Comparison of ENCODE assay signal across 21 cellular contexts in the genomic region with DNA sequence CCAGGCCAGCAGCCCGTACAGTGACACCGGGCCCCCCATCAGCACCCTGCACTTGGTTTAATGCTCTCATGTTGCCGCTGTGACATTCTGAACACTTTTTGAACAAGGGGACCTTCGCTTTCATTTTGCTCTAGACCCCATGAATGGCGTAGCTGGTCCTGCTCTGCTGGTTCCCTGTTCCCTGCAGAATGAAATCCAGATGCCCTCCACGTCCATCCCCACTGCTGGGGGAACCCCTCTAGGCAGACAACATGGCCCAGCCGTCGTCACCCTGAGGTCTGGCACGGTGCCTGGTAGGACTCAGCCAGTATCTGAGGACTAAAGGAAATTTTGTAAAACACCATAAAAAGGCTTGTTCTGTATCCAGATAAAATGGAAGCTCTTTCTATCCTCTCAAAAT.
DNase-seq lines count a peak whose midpoint lies in the region; TF ChIP-seq lines count a peak whose summit lies in the region.
"Had no signal": no experiment of that assay in that cellular context is flagged by ENCODE, and none has a peak within 500 bp of the region (broad histone marks: within the 10 kb centered on the region; RNA-seq: fewer than 3 reads in every experiment).

No MANE protein-coding gene starts in this region.

- DNase-seq in cardiac septum (ENCODE audit: low spot score) (peak; percentile 73), right atrium auricular region (ENCODE audit: low spot score) (no peak), adrenal gland (peak in 4 of 7 donors; percentile 27 to 39 (median 34)), mesenchymal stem cell (no peak), smooth muscle cell (lab: John Stamatoyannopoulos, UW; ENCODE audit: unreplicated experiment) (no peak), neural progenitor cell (ENCODE audit: low spot score) (no peak)
- no peak for DNase-seq in stimulated activated CD4-positive, alpha-beta T cell treated with anti-CD3 and anti-CD28 coated beads, Interleukin-4, amount 100 ng/mL, for 4 hours
- DNase-seq in activated T-helper 2 cell treated with anti-CD3 and anti-CD28 coated beads, Interferon-gamma antibody, Interleukin-2, Interleukin-4, amounts not matched to agents 10 μg/mL and 5 μg/mL and 100 μg/mL, durations not matched to agents 14 hours and 24 hours and 36 hours (ENCODE audit: low spot score): no peak
- DNase-seq: Calu3; CD8-positive, alpha-beta T cell; DMS53; H7; HFFc6; IMR-90; NCI-H1417 treated with DMSO at 0.1 percent for 48 hours; NCI-H187 treated with DMSO at 0.1 percent for 48 hours; NCI-H2227 treated with DMSO at 0.1 percent for 48 hours; NCI-H510A treated with DMSO at 0.1 percent for 48 hours; PC-3 had no signal

- H3K9ac ChIP-seq in mesenchymal stem cell (ENCODE audit: low read length): no peak overlapping the region
- H3K9ac ChIP-seq in smooth muscle cell (ENCODE audit: low read depth): no peak overlapping the region
- H3K9ac ChIP-seq in neural progenitor cell: no peak overlapping the region
- H3K9ac ChIP-seq: BLaER1 had no signal

- no peak overlapping the region for H3K4ac ChIP-seq in mesenchymal stem cell (ENCODE audit: low read depth in 1 of 2, low read length in 2 of 2)

- no peaks in the 10 kb centered on the region for H3K36me3 Mint-ChIP-seq in neural progenitor cell
- no peaks in the 10 kb centered on the region for H3K36me3 Mint-ChIP-seq in activated T-helper 2 cell treated with anti-CD3 and anti-CD28 coated beads, Interferon-gamma antibody, Interleukin-2, Interleukin-4, amounts not matched to agents 10 μg/mL and 5 μg/mL and 100 μg/mL, durations not matched to agents 14 hours and 24 hours and 36 hours (ENCODE audit: low read depth)
- H3K36me3 Mint-ChIP-seq: CD8-positive, alpha-beta T cell had no signal

- H2BK12ac ChIP-seq in mesenchymal stem cell (ENCODE audit: low read length in 2 of 2): no peak overlapping the region

- H3K14ac ChIP-seq in mesenchymal stem cell (ENCODE audit: low read length in 2 of 2): no peak overlapping the region

- no peak overlapping the region for H3K4me3 Mint-ChIP-seq in neural progenitor cell
- no peak overlapping the region for H3K4me3 Mint-ChIP-seq in activated T-helper 2 cell treated with anti-CD3 and anti-CD28 coated beads, Interferon-gamma antibody, Interleukin-2, Interleukin-4, amounts not matched to agents 10 μg/mL and 5 μg/mL and 100 μg/mL, durations not matched to agents 14 hours and 24 hours and 36 hours (ENCODE audit: low read depth)
- H3K4me3 Mint-ChIP-seq: CD8-positive, alpha-beta T cell; HFFc6 had no signal

- H3K4me1 ChIP-seq in right atrium auricular region: no peaks in the 10 kb centered on the region
- H3K4me1 ChIP-seq in adrenal gland (replicated peaks in 1 of 2): peaks cover 0 to 5% of the 10 kb centered on the region in 2 donors
- peaks cover under 1% of the 10 kb centered on the region for H3K4me1 ChIP-seq in mesenchymal stem cell (ENCODE audit: control insufficient read depth, insufficient read depth, low read depth, low read length)
- H3K4me1 ChIP-seq in smooth muscle cell (ENCODE audit: low read depth): peaks cover 3% of the 10 kb centered on the region
- H3K4me1 ChIP-seq in neural progenitor cell: no peaks in the 10 kb centered on the region
- H3K4me1 ChIP-seq: BLaER1 had no signal

- no peaks in the 10 kb centered on the region for H3K79me1 ChIP-seq in mesenchymal stem cell (replicated peaks; ENCODE audit: low read length, poor library complexity, severe bottlenecking)

- H4K8ac ChIP-seq in mesenchymal stem cell (ENCODE audit: low read length): no peak overlapping the region

- TF ChIP-seq POLR2A in adrenal gland (IDR thresholded peaks at IDR 0.05): no peak

- peaks cover 6% of the 10 kb centered on the region for H3F3A ChIP-seq in smooth muscle cell (ENCODE audit: low read depth)
- no peaks in the 10 kb centered on the region for H3F3A ChIP-seq in neural progenitor cell (ENCODE audit: low read depth)

- H3K79me2 ChIP-seq in smooth muscle cell (ENCODE audit: low read depth) (no peaks in the 10 kb centered on the region), neural progenitor cell (ENCODE audit: low read depth) (no peaks in the 10 kb centered on the region)

- no peak overlapping the region for H2AFZ ChIP-seq in mesenchymal stem cell (ENCODE audit: low read depth, low read length)
- peak overlapping the region; percentile 57 for H2AFZ ChIP-seq in smooth muscle cell (ENCODE audit: low read depth)
- no peak overlapping the region for H2AFZ ChIP-seq in neural progenitor cell (replicated peaks)

- H3K27ac Mint-ChIP-seq in neural progenitor cell: no peak overlapping the region
- no peak overlapping the region for H3K27ac Mint-ChIP-seq in activated T-helper 2 cell treated with anti-CD3 and anti-CD28 coated beads, Interferon-gamma antibody, Interleukin-2, Interleukin-4, amounts not matched to agents 10 μg/mL and 5 μg/mL and 100 μg/mL, durations not matched to agents 14 hours and 24 hours and 36 hours
- H3K27ac Mint-ChIP-seq: CD8-positive, alpha-beta T cell; HFFc6 had no signal

- no peak overlapping the region for H2AK5ac ChIP-seq in mesenchymal stem cell (ENCODE audit: low read length, severe bottlenecking)

- TF ChIP-seq CTCF in right atrium auricular region (IDR thresholded peaks at IDR 0.05) (no peak), adrenal gland (IDR thresholded peaks at IDR 0.05) (no peak), smooth muscle cell (IDR thresholded peaks at IDR 0.05; ENCODE audit: borderline replicate concordance, insufficient read depth, poor library complexity, severe bottlenecking) (no peak), neural progenitor cell (IDR thresholded peaks at IDR 0.05) (no peak)

- intact Hi-C loops in cardiac septum (cut with DNase I): no loop called here
- intact Hi-C loops in adrenal gland (cut with DNase I): no loop called here
- intact Hi-C loops in activated T-helper 2 cell treated with anti-CD3 and anti-CD28 coated beads, Interferon-gamma antibody, Interleukin-2, Interleukin-4, amounts not matched to agents 10 μg/mL and 5 μg/mL and 100 μg/mL, durations not matched to agents 14 hours and 24 hours and 36 hours (cut with micrococcal nuclease): no loop called here

- H4K20me1 ChIP-seq in smooth muscle cell (ENCODE audit: low read depth): no peaks in the 10 kb centered on the region
- no peaks in the 10 kb centered on the region for H4K20me1 ChIP-seq in neural progenitor cell (ENCODE audit: low read depth)
- H4K20me1 ChIP-seq: BLaER1 had no signal

- peaks cover 13% of the 10 kb centered on the region for H3K4me1 Mint-ChIP-seq in neural progenitor cell
- no peaks in the 10 kb centered on the region for H3K4me1 Mint-ChIP-seq in activated T-helper 2 cell treated with anti-CD3 and anti-CD28 coated beads, Interferon-gamma antibody, Interleukin-2, Interleukin-4, amounts not matched to agents 10 μg/mL and 5 μg/mL and 100 μg/mL, durations not matched to agents 14 hours and 24 hours and 36 hours (ENCODE audit: low read depth)

- H3K27ac ChIP-seq in right atrium auricular region (no peak overlapping the region), adrenal gland (no peak overlapping the region), mesenchymal stem cell (ENCODE audit: low read length, poor library complexity, severe bottlenecking) (no peak overlapping the region), smooth muscle cell (ENCODE audit: low read depth) (no peak overlapping the region), neural progenitor cell (no peak overlapping the region)
- H3K27ac ChIP-seq: BLaER1, HL-60 had no signal

- H3K9me3 ChIP-seq in right atrium auricular region (no peaks in the 10 kb centered on the region), adrenal gland (replicated peaks in 1 of 3) (no peaks in the 10 kb centered on the region), mesenchymal stem cell (ENCODE audit: control insufficient read depth, low read length) (no peaks in the 10 kb centered on the region), smooth muscle cell (replicated peaks; ENCODE audit: low read depth) (no peaks in the 10 kb centered on the region), neural progenitor cell (ENCODE audit: low read depth) (no peaks in the 10 kb centered on the region)
- H3K9me3 ChIP-seq: BLaER1 had no signal

- peaks cover 2% of the 10 kb centered on the region for H3K9me3 Mint-ChIP-seq in neural progenitor cell
- H3K9me3 Mint-ChIP-seq in activated T-helper 2 cell treated with anti-CD3 and anti-CD28 coated beads, Interferon-gamma antibody, Interleukin-2, Interleukin-4, amounts not matched to agents 10 μg/mL and 5 μg/mL and 100 μg/mL, durations not matched to agents 14 hours and 24 hours and 36 hours: no peaks in the 10 kb centered on the region
- H3K9me3 Mint-ChIP-seq: CD8-positive, alpha-beta T cell; HFFc6 had no signal

- peak overlapping the region; percentile 22 for H4K91ac ChIP-seq in mesenchymal stem cell (ENCODE audit: low read length)

- no peak overlapping the region for H2BK120ac ChIP-seq in mesenchymal stem cell (ENCODE audit: low read depth, low read length)

- H3K23ac ChIP-seq in mesenchymal stem cell (ENCODE audit: low read length in 2 of 2): no peak overlapping the region

- no peak overlapping the region for H3K18ac ChIP-seq in mesenchymal stem cell (ENCODE audit: low read depth in 1 of 2, low read length in 2 of 2)

- H3K36me3 ChIP-seq in right atrium auricular region (no peaks in the 10 kb centered on the region), adrenal gland (replicated peaks in 1 of 2) (no peaks in the 10 kb centered on the region), mesenchymal stem cell (ENCODE audit: control insufficient read depth in 1 of 2, insufficient read depth in 2 of 2, low read depth in 1 of 2, low read length in 2 of 2) (no peaks in the 10 kb centered on the region), smooth muscle cell (ENCODE audit: low read depth) (no peaks in the 10 kb centered on the region), neural progenitor cell (no peaks in the 10 kb centered on the region)
- H3K36me3 ChIP-seq: BLaER1 had no signal

- no peaks in the 10 kb centered on the region for H3K27me3 ChIP-seq in right atrium auricular region
- no peaks in the 10 kb centered on the region for H3K27me3 ChIP-seq in adrenal gland
- H3K27me3 ChIP-seq in mesenchymal stem cell (ENCODE audit: control insufficient read depth in 1 of 2, insufficient read depth in 1 of 2, low read length in 2 of 2): peaks cover 0 to 4% of the 10 kb centered on the region in 2 experiments
- H3K27me3 ChIP-seq in smooth muscle cell (ENCODE audit: low read depth): no peaks in the 10 kb centered on the region
- H3K27me3 ChIP-seq in neural progenitor cell: no peaks in the 10 kb centered on the region
- H3K27me3 ChIP-seq: BLaER1 had no signal

- peaks cover 4% of the 10 kb centered on the region for H3K27me3 Mint-ChIP-seq in neural progenitor cell (ENCODE audit: insufficient read depth, low read depth)
- no peaks in the 10 kb centered on the region for H3K27me3 Mint-ChIP-seq in activated T-helper 2 cell treated with anti-CD3 and anti-CD28 coated beads, Interferon-gamma antibody, Interleukin-2, Interleukin-4, amounts not matched to agents 10 μg/mL and 5 μg/mL and 100 μg/mL, durations not matched to agents 14 hours and 24 hours and 36 hours (ENCODE audit: low read depth)

- no peak overlapping the region for H2BK5ac ChIP-seq in mesenchymal stem cell (ENCODE audit: low read depth, low read length, poor library complexity, severe bottlenecking)

- 37 to 77% (median 68%) methylated on average over 3 to 9 of the region's 9 CpGs for WGBS in adrenal gland, 4 donors
- 92% methylated on average over 6 of the region's 9 CpGs for WGBS in mesenchymal stem cell
- 62% methylated on average over 9 of the region's 9 CpGs for WGBS in smooth muscle cell (ENCODE audit: low lambda C conversion rate)

- H3K4me3 ChIP-seq in right atrium auricular region (no peak overlapping the region), adrenal gland (no peak overlapping the region), mesenchymal stem cell (ENCODE audit: insufficient read depth in 1 of 2, low read depth in 1 of 2, low read length in 2 of 2) (no peak overlapping the region), smooth muscle cell (no peak overlapping the region), neural progenitor cell (no peak overlapping the region)
- H3K4me3 ChIP-seq: BLaER1 had no signal

- H3K4me2 ChIP-seq in mesenchymal stem cell (ENCODE audit: low read length, poor library complexity, severe bottlenecking): no peak overlapping the region
- H3K4me2 ChIP-seq in smooth muscle cell: no peak overlapping the region
- no peak overlapping the region for H3K4me2 ChIP-seq in neural progenitor cell
- H3K4me2 ChIP-seq: BLaER1 had no signal

- no peak overlapping the region for H2BK15ac ChIP-seq in mesenchymal stem cell (ENCODE audit: low read depth, poor library complexity, severe bottlenecking)

Comparison
In these comparisons a context has a peak if more than half of its experiments do, and no peak if none do; other contexts are left out.
1. DNase-seq: peak in cardiac septum (single experiment) and adrenal gland (4 of 7); none in right atrium auricular region (single experiment), mesenchymal stem cell (single experiment), smooth muscle cell (single experiment), stimulated activated CD4-positive, alpha-beta T cell treated with anti-CD3 and anti-CD28 coated beads, Interleukin-4, amount 100 ng/mL, for 4 hours (0 of 2), neural progenitor cell (single experiment) and activated T-helper 2 cell treated with anti-CD3 and anti-CD28 coated beads, Interferon-gamma antibody, Interleukin-2, Interleukin-4, amounts not matched to agents 10 μg/mL and 5 μg/mL and 100 μg/mL, durations not matched to agents 14 hours and 24 hours and 36 hours (single experiment).